In the genomic region with DNA sequence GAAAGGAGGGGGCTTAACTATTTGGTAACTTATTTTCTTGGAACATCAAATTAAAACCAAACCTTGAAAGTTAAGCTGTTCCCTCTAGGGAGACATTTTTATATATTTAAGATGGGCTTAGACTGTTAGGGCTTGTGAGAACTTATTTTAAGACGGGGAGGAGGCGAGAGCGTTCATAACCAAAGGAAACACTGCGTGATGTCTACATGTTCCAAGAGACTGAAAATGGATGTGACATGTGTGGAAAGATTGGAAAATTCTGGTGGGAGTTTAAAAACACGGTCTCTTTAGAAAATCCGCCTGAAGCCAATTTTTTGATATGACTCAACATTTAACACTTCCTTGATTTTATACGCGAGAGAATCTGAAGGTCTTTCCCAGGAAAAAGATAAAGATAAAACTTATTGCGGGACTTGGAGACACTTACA, we compare ENCODE assay signal across 1 cellular context.
TF ChIP-seq lines count a peak whose summit lies in the region.

No MANE protein-coding gene starts in this region.

TF ChIP-seq in K562, 482 proteins besides CTCF, POLR2A, EP300 and RAD21 (continued from another document):
- TF ChIP-seq, protein P1, sequence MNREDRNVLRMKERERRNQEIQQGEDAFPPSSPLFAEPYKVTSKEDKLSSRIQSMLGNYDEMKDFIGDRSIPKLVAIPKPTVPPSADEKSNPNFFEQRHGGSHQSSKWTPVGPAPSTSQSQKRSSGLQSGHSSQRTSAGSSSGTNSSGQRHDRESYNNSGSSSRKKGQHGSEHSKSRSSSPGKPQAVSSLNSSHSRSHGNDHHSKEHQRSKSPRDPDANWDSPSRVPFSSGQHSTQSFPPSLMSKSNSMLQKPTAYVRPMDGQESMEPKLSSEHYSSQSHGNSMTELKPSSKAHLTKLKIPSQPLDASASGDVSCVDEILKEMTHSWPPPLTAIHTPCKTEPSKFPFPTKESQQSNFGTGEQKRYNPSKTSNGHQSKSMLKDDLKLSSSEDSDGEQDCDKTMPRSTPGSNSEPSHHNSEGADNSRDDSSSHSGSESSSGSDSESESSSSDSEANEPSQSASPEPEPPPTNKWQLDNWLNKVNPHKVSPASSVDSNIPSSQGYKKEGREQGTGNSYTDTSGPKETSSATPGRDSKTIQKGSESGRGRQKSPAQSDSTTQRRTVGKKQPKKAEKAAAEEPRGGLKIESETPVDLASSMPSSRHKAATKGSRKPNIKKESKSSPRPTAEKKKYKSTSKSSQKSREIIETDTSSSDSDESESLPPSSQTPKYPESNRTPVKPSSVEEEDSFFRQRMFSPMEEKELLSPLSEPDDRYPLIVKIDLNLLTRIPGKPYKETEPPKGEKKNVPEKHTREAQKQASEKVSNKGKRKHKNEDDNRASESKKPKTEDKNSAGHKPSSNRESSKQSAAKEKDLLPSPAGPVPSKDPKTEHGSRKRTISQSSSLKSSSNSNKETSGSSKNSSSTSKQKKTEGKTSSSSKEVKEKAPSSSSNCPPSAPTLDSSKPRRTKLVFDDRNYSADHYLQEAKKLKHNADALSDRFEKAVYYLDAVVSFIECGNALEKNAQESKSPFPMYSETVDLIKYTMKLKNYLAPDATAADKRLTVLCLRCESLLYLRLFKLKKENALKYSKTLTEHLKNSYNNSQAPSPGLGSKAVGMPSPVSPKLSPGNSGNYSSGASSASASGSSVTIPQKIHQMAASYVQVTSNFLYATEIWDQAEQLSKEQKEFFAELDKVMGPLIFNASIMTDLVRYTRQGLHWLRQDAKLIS (CRISPR knock-in tag; IDR thresholded peaks at IDR 0.05), result no peak
- TF ChIP-seq, protein P2, sequence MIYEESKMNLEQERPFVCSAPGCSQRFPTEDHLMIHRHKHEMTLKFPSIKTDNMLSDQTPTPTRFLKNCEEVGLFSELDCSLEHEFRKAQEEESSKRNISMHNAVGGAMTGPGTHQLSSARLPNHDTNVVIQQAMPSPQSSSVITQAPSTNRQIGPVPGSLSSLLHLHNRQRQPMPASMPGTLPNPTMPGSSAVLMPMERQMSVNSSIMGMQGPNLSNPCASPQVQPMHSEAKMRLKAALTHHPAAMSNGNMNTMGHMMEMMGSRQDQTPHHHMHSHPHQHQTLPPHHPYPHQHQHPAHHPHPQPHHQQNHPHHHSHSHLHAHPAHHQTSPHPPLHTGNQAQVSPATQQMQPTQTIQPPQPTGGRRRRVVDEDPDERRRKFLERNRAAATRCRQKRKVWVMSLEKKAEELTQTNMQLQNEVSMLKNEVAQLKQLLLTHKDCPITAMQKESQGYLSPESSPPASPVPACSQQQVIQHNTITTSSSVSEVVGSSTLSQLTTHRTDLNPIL (CRISPR knock-in tag; IDR thresholded peaks at IDR 0.05), result 0 out of 2 replicates have a peak, but pooled peaks have one; percentile 27
- TF ChIP-seq, protein P3, sequence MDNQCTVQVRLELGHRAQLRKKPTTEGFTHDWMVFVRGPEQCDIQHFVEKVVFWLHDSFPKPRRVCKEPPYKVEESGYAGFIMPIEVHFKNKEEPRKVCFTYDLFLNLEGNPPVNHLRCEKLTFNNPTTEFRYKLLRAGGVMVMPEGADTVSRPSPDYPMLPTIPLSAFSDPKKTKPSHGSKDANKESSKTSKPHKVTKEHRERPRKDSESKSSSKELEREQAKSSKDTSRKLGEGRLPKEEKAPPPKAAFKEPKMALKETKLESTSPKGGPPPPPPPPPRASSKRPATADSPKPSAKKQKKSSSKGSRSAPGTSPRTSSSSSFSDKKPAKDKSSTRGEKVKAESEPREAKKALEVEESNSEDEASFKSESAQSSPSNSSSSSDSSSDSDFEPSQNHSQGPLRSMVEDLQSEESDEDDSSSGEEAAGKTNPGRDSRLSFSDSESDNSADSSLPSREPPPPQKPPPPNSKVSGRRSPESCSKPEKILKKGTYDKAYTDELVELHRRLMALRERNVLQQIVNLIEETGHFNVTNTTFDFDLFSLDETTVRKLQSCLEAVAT (IDR thresholded peaks at IDR 0.05), result no peak; a peak in 1 of 4 replicates
- TF ChIP-seq ZNF232 (CRISPR knock-in tag; IDR thresholded peaks at IDR 0.05), result no peak
- no peak for TF ChIP-seq PHB2 (IDR thresholded peaks at IDR 0.05; ENCODE audit: low read depth)
- TF ChIP-seq ZBED1 (IDR thresholded peaks at IDR 0.05), result no peak
- TF ChIP-seq ZNF780A (CRISPR knock-in tag; IDR thresholded peaks at IDR 0.05), result no peak
- TF ChIP-seq, protein P4, sequence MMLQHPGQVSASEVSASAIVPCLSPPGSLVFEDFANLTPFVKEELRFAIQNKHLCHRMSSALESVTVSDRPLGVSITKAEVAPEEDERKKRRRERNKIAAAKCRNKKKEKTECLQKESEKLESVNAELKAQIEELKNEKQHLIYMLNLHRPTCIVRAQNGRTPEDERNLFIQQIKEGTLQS (IDR thresholded peaks at IDR 0.05), result no peak
- TF ChIP-seq, protein P4 (CRISPR knock-in tag; conservative IDR thresholded peaks at IDR 0.05), result no peak
- no peak for TF ChIP-seq ASH1L (IDR thresholded peaks at IDR 0.05; ENCODE audit: borderline replicate concordance, low read depth, partially characterized antibody)
- TF ChIP-seq HLTF (IDR thresholded peaks at IDR 0.05), result no peak
- TF ChIP-seq ATF1 (CRISPR knock-in tag; IDR thresholded peaks at IDR 0.05), result no peak
- TF ChIP-seq ATF1 (tag; IDR thresholded peaks at IDR 0.05), result no peak
- TF ChIP-seq PTBP1 (IDR thresholded peaks at IDR 0.05; ENCODE audit: low read depth, low read length), result no peak
- TF ChIP-seq FIP1L1 (IDR thresholded peaks at IDR 0.05; ENCODE audit: low read depth, low read length, poor library complexity, severe bottlenecking), result no peak
- TF ChIP-seq, protein P5, sequence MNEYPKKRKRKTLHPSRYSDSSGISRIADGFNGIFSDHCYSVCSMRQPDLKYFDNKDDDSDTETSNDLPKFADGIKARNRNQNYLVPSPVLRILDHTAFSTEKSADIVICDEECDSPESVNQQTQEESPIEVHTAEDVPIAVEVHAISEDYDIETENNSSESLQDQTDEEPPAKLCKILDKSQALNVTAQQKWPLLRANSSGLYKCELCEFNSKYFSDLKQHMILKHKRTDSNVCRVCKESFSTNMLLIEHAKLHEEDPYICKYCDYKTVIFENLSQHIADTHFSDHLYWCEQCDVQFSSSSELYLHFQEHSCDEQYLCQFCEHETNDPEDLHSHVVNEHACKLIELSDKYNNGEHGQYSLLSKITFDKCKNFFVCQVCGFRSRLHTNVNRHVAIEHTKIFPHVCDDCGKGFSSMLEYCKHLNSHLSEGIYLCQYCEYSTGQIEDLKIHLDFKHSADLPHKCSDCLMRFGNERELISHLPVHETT (CRISPR knock-in tag; conservative IDR thresholded peaks at IDR 0.05 in 1 of 2, IDR thresholded peaks at IDR 0.05 in 1 of 2), result no peak
- no peak for TF ChIP-seq CREB1 (IDR thresholded peaks at IDR 0.05)
- no peak for TF ChIP-seq CREB1 (CRISPR knock-in tag; IDR thresholded peaks at IDR 0.05)
- TF ChIP-seq, protein P6, sequence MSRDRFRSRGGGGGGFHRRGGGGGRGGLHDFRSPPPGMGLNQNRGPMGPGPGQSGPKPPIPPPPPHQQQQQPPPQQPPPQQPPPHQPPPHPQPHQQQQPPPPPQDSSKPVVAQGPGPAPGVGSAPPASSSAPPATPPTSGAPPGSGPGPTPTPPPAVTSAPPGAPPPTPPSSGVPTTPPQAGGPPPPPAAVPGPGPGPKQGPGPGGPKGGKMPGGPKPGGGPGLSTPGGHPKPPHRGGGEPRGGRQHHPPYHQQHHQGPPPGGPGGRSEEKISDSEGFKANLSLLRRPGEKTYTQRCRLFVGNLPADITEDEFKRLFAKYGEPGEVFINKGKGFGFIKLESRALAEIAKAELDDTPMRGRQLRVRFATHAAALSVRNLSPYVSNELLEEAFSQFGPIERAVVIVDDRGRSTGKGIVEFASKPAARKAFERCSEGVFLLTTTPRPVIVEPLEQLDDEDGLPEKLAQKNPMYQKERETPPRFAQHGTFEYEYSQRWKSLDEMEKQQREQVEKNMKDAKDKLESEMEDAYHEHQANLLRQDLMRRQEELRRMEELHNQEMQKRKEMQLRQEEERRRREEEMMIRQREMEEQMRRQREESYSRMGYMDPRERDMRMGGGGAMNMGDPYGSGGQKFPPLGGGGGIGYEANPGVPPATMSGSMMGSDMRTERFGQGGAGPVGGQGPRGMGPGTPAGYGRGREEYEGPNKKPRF (IDR thresholded peaks at IDR 0.05; ENCODE audit: low read depth, low read length), result no peak
- TF ChIP-seq CBFA2T2 (conservative IDR thresholded peaks at IDR 0.05), result no peak
- TF ChIP-seq, protein P7, sequence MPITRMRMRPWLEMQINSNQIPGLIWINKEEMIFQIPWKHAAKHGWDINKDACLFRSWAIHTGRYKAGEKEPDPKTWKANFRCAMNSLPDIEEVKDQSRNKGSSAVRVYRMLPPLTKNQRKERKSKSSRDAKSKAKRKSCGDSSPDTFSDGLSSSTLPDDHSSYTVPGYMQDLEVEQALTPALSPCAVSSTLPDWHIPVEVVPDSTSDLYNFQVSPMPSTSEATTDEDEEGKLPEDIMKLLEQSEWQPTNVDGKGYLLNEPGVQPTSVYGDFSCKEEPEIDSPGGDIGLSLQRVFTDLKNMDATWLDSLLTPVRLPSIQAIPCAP (CRISPR knock-in tag; IDR thresholded peaks at IDR 0.05; ENCODE audit: borderline replicate concordance), result 0 out of 2 replicates have a peak, but pooled peaks have one; percentile 14
- TF ChIP-seq, protein P8, sequence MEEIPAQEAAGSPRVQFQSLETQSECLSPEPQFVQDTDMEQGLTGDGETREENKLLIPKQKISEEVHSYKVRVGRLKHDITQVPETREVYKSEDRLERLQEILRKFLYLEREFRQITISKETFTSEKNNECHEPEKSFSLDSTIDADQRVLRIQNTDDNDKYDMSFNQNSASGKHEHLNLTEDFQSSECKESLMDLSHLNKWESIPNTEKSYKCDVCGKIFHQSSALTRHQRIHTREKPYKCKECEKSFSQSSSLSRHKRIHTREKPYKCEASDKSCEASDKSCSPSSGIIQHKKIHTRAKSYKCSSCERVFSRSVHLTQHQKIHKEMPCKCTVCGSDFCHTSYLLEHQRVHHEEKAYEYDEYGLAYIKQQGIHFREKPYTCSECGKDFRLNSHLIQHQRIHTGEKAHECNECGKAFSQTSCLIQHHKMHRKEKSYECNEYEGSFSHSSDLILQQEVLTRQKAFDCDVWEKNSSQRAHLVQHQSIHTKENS (CRISPR knock-in tag; IDR thresholded peaks at IDR 0.05), result 0 out of 2 replicates have a peak, but pooled peaks have one; percentile 60
- TF ChIP-seq RBM15 (IDR thresholded peaks at IDR 0.05; ENCODE audit: insufficient read depth, low read length), result no peak
- no peak for TF ChIP-seq ATF7 (IDR thresholded peaks at IDR 0.05)
- no peak for TF ChIP-seq ZNF143 (CRISPR knock-in tag; IDR thresholded peaks at IDR 0.05)
- no peak for TF ChIP-seq ARNT (IDR thresholded peaks at IDR 0.05)
- no peak for TF ChIP-seq MAFF (IDR thresholded peaks at IDR 0.05; ENCODE audit: low read length)
- no peak for TF ChIP-seq DNMT1 (IDR thresholded peaks at IDR 0.05)
- no peak for TF ChIP-seq NRF1 (conservative IDR thresholded peaks at IDR 0.05 in 1 of 2, IDR thresholded peaks at IDR 0.05 in 1 of 2)
- no peak for TF ChIP-seq ZNF282 (CRISPR knock-in tag; IDR thresholded peaks at IDR 0.05)
- no peak for TF ChIP-seq TEAD1 (CRISPR knock-in tag; IDR thresholded peaks at IDR 0.05)
- 0 out of 2 replicates have a peak, but pooled peaks have one; percentile 14 for TF ChIP-seq NFATC3 (IDR thresholded peaks at IDR 0.05)
- no peak for TF ChIP-seq HMG20A (CRISPR knock-in tag; conservative IDR thresholded peaks at IDR 0.05)
- TF ChIP-seq ZNF436 (CRISPR knock-in tag; IDR thresholded peaks at IDR 0.05), result no peak
- no peak for TF ChIP-seq NELFE (IDR thresholded peaks at IDR 0.05; ENCODE audit: insufficient read depth, insufficient read length)
